In the genomic region with DNA sequence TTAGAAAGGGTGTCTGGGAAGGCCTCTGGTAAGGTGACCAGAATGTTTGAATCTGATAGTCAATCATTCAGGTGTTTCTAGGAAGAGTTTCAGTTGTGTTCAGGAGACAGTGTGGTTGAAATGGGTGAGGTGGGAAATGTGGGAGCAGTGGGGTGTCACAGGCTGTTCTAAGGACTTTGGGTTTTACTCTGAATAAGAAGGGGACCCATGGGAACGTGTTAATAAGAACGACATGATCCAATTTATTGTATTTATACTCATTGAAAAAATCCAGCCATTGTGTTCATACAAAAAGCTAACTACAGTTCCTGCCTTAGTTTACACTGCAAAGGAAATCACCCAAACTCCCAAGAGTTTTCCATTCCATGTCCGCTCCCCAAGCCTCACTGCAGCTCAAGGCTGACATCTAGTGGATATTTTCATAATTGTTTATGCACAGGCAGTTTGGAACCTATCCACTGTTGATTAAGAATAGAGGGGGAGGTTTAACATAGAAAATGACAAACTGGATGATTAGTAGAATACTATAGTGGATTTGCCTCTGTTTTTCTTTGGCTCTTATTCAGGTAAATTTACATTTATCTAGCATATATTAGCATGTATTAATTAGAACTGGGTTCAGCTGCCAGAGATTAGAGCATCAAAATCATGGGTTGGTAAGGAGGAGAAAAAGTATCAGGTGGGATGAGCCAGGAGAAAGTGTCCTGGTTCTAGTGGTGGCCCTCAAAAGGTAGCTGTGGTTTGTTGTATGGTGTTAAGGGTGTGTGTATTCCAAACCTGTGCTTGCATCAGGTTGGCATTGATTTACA, we compare ENCODE assay signal across 1 cellular context.
A peak's percentile ranks its signal among the peaks of the same experiment; 100 is the strongest.
TF ChIP-seq lines count a peak whose summit lies in the region.

No MANE protein-coding gene starts in this region.

TF ChIP-seq in GM12878, 131 proteins besides CTCF, POLR2A, EP300 and RAD21 (continued from another document):
- TF ChIP-seq, protein P1, sequence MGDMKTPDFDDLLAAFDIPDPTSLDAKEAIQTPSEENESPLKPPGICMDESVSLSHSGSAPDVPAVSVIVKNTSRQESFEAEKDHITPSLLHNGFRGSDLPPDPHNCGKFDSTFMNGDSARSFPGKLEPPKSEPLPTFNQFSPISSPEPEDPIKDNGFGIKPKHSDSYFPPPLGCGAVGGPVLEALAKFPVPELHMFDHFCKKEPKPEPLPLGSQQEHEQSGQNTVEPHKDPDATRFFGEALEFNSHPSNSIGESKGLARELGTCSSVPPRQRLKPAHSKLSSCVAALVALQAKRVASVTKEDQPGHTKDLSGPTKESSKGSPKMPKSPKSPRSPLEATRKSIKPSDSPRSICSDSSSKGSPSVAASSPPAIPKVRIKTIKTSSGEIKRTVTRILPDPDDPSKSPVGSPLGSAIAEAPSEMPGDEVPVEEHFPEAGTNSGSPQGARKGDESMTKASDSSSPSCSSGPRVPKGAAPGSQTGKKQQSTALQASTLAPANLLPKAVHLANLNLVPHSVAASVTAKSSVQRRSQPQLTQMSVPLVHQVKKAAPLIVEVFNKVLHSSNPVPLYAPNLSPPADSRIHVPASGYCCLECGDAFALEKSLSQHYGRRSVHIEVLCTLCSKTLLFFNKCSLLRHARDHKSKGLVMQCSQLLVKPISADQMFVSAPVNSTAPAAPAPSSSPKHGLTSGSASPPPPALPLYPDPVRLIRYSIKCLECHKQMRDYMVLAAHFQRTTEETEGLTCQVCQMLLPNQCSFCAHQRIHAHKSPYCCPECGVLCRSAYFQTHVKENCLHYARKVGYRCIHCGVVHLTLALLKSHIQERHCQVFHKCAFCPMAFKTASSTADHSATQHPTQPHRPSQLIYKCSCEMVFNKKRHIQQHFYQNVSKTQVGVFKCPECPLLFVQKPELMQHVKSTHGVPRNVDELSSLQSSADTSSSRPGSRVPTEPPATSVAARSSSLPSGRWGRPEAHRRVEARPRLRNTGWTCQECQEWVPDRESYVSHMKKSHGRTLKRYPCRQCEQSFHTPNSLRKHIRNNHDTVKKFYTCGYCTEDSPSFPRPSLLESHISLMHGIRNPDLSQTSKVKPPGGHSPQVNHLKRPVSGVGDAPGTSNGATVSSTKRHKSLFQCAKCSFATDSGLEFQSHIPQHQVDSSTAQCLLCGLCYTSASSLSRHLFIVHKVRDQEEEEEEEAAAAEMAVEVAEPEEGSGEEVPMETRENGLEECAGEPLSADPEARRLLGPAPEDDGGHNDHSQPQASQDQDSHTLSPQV (IDR thresholded peaks at IDR 0.05): 0 out of 2 replicates have a peak, but pooled peaks have one; percentile 20
- TF ChIP-seq RB1 (IDR thresholded peaks at IDR 0.05; ENCODE audit: borderline replicate concordance) (no peak), BHLHE40 (IDR thresholded peaks at IDR 0.05; ENCODE audit: borderline replicate concordance in 1 of 2, low read depth in 2 of 2, low read length in 1 of 2) (0 out of 4 replicates have a peak, but pooled peaks of 1 of the 2 experiments have one; percentile 7), RFX5 (IDR thresholded peaks at IDR 0.05; ENCODE audit: low read depth, low read length) (no peak), MTA3 (IDR thresholded peaks at IDR 0.05; ENCODE audit: borderline replicate concordance, low read length) (no peak), SMARCA5 (IDR thresholded peaks at IDR 0.05) (no peak), SMC3 (IDR thresholded peaks at IDR 0.05; ENCODE audit: borderline replicate concordance, low read length) (peak; percentile 77), ATF7 (IDR thresholded peaks at IDR 0.05; ENCODE audit: low read depth) (no peak), KDM1A (IDR thresholded peaks at IDR 0.05; ENCODE audit: borderline replicate concordance) (no peak)
- TF ChIP-seq, protein P2, sequence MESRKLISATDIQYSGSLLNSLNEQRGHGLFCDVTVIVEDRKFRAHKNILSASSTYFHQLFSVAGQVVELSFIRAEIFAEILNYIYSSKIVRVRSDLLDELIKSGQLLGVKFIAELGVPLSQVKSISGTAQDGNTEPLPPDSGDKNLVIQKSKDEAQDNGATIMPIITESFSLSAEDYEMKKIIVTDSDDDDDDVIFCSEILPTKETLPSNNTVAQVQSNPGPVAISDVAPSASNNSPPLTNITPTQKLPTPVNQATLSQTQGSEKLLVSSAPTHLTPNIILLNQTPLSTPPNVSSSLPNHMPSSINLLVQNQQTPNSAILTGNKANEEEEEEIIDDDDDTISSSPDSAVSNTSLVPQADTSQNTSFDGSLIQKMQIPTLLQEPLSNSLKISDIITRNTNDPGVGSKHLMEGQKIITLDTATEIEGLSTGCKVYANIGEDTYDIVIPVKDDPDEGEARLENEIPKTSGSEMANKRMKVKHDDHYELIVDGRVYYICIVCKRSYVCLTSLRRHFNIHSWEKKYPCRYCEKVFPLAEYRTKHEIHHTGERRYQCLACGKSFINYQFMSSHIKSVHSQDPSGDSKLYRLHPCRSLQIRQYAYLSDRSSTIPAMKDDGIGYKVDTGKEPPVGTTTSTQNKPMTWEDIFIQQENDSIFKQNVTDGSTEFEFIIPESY (IDR thresholded peaks at IDR 0.05): no peak
- TF ChIP-seq, protein P3, sequence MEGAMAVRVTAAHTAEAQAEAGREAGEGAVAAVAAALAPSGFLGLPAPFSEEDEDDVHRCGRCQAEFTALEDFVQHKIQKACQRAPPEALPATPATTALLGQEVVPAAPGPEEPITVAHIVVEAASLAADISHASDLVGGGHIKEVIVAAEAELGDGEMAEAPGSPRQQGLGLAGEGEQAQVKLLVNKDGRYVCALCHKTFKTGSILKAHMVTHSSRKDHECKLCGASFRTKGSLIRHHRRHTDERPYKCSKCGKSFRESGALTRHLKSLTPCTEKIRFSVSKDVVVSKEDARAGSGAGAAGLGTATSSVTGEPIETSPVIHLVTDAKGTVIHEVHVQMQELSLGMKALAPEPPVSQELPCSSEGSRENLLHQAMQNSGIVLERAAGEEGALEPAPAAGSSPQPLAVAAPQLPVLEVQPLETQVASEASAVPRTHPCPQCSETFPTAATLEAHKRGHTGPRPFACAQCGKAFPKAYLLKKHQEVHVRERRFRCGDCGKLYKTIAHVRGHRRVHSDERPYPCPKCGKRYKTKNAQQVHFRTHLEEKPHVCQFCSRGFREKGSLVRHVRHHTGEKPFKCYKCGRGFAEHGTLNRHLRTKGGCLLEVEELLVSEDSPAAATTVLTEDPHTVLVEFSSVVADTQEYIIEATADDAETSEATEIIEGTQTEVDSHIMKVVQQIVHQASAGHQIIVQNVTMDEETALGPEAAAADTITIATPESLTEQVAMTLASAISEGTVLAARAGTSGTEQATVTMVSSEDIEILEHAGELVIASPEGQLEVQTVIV (IDR thresholded peaks at IDR 0.05; ENCODE audit: borderline replicate concordance, partially characterized antibody): no peak
- TF ChIP-seq, protein P4, sequence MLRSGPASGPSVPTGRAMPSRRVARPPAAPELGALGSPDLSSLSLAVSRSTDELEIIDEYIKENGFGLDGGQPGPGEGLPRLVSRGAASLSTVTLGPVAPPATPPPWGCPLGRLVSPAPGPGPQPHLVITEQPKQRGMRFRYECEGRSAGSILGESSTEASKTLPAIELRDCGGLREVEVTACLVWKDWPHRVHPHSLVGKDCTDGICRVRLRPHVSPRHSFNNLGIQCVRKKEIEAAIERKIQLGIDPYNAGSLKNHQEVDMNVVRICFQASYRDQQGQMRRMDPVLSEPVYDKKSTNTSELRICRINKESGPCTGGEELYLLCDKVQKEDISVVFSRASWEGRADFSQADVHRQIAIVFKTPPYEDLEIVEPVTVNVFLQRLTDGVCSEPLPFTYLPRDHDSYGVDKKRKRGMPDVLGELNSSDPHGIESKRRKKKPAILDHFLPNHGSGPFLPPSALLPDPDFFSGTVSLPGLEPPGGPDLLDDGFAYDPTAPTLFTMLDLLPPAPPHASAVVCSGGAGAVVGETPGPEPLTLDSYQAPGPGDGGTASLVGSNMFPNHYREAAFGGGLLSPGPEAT (IDR thresholded peaks at IDR 0.05; ENCODE audit: low read depth): 0 out of 2 replicates have a peak, but pooled peaks have one; percentile 27
TF ChIP-seq in GM12878: peak in this region for 5.
